8 cellular contexts compared by ENCODE assay signal in the genomic region with DNA sequence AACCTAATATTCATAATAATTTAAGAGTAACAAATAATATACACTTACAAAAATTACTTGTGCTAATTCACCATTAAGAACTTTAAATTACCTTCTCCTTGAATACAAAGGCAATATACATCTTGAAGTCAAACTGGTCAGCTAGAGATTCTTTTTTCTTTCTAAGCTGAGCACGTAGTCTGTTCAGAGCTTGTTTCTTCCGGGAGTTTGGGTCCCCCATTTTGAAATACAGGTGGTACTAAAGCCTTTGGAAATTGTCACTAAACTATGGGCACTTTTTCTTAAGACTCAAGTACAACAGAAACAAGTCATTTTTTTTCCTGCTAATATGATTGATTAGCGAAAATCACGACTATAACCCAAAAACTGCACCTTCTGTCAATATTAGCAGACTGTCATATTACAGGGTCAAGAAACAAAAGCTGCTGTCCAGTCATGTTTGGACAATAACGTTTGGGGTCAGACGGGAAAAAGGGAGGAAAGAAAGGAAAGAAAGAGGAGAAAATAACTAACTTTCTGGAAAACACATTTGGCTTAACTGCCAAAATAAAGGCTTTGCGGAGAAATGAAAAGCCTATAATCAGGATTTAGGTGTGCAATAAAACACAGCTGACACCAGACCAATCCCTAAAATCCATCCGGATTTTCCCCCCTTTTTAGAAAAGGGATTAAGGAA. TPM values are rescaled to one million over a fixed set of nuclear protein-coding genes. Genes with fewer than 3 reads are reported as not detected.
DNase-seq lines count a peak whose midpoint lies in the region; ATAC-seq and TF ChIP-seq lines count a peak whose summit lies in the region.

No MANE protein-coding gene starts in this region.

- H3K4me3 Mint-ChIP-seq in IgD-negative memory B cell = peak overlapping the region; percentile 88 to 100 (median 98)
- peak overlapping the region; percentile 98 for H3K4me3 Mint-ChIP-seq in mesothelial cell of epicardium

- TF ChIP-seq CTCF in A673 (conservative IDR thresholded peaks at IDR 0.05; ENCODE audit: low read depth, low read length) (no peak), brain microvascular endothelial cell (IDR thresholded peaks at IDR 0.05; ENCODE audit: low read depth, low read length, missing control alignments) (no peak), mesothelial cell of epicardium (IDR thresholded peaks at IDR 0.05; ENCODE audit: unreplicated experiment) (no peak)

- H3K4me1 Mint-ChIP-seq in IgD-negative memory B cell (peaks cover 38 to 45% (median 44%) of the 10 kb centered on the region in 3 donors), mesothelial cell of epicardium (peaks cover 40% of the 10 kb centered on the region)

- peak overlapping the region; percentile 90 to 99 (median 96) for H3K27ac Mint-ChIP-seq in IgD-negative memory B cell
- H3K27ac Mint-ChIP-seq in mesothelial cell of epicardium = peak overlapping the region; percentile 100

- H3K27me3 Mint-ChIP-seq in IgD-negative memory B cell = no peaks in the 10 kb centered on the region
- no peaks in the 10 kb centered on the region for H3K27me3 Mint-ChIP-seq in mesothelial cell of epicardium (ENCODE audit: low read depth)

- no peak for DNase-seq in A673 (ENCODE audit: low spot score)
- DNase-seq in brain microvascular endothelial cell = no peak
- no peak for DNase-seq in mesothelial cell of epicardium (ENCODE audit: low spot score in 2 of 2, unreplicated experiment in 2 of 2)
- DNase-seq in GF-D8 (lab: John Stamatoyannopoulos, UW) = no peak
- no peak for DNase-seq in SIG-M5 treated with dmso at 0.1 percent for 504 hours (lab: John Stamatoyannopoulos, UW; ENCODE audit: unreplicated experiment)

- H3K27me3 ChIP-seq in A673 (replicated peaks; ENCODE audit: insufficient read depth, low read depth, low read length, poor library complexity) (no peaks in the 10 kb centered on the region), brain microvascular endothelial cell (replicated peaks) (no peaks in the 10 kb centered on the region)

- H3K4me3 ChIP-seq in A673 (ENCODE audit: low read depth, low read length, poor library complexity, severe bottlenecking) (peak overlapping the region; percentile 81), brain microvascular endothelial cell (ENCODE audit: low read depth, low read length) (peak overlapping the region; percentile 97)

- CTCF ChIA-PET in A673 (lab: Charles Lee) = no interaction called here

- H3K9me3 ChIP-seq in A673 (ENCODE audit: low read depth, low read length, poor library complexity, severe bottlenecking) = no peaks in the 10 kb centered on the region

- in situ Hi-C loops in brain microvascular endothelial cell (cut with HindIII; ENCODE audit: low pct_ligation_motif_present, low sequenced_read_pairs) = no loop called here

- no TSS peak for BruUV-seq in A673 (replicated peaks; lab: Mats Ljungman, UMichigan)

- H3K36me3 Mint-ChIP-seq in IgD-negative memory B cell (peaks cover 4% of the 10 kb centered on the region), mesothelial cell of epicardium (peaks cover 20% of the 10 kb centered on the region)

- ATAC-seq in GM21367 (IDR thresholded peaks at IDR 0.05; ENCODE audit: unreplicated experiment) (no peak), GM19467 (IDR thresholded peaks at IDR 0.05; ENCODE audit: unreplicated experiment) (no peak)

- POLR2A ChIA-PET in A673 (lab: Charles Lee; ENCODE audit: low non-redundant PET) = no interaction called here

- peaks cover 11% of the 10 kb centered on the region for H3K4me1 ChIP-seq in A673 (ENCODE audit: insufficient read depth, low read length, poor library complexity, severe bottlenecking)

- H3K9me3 Mint-ChIP-seq in IgD-negative memory B cell (no peaks in the 10 kb centered on the region), mesothelial cell of epicardium (no peaks in the 10 kb centered on the region)

- intact Hi-C loops in A673 (cut with micrococcal nuclease; ENCODE audit: unreplicated experiment) = loop anchor here (2.0 kb wide), 1 partner anchor 352 kb away; no protein-coding TSS in a partner anchor

- H3K27ac ChIP-seq in A673 (ENCODE audit: low read depth, low read length, poor library complexity, severe bottlenecking) = peak overlapping the region; percentile 49
- peak overlapping the region; percentile 99 for H3K27ac ChIP-seq in brain microvascular endothelial cell

- peaks cover 35% of the 10 kb centered on the region for H3K36me3 ChIP-seq in A673 (ENCODE audit: insufficient read depth, low read length, poor library complexity, severe bottlenecking)
- peaks cover 31% of the 10 kb centered on the region for H3K36me3 ChIP-seq in brain microvascular endothelial cell (replicated peaks)

RNA-seq across cellular contexts. Expression of gene C6orf62, which starts 0.4 kb away (rescaled TPM):
- total RNA-seq in A673 (2021) (91.7 and 107 TPM in 2 replicates), mesothelial cell of epicardium (60.5 to 61.9 TPM (median 61.0 TPM) in 3 replicates)
- polyA plus RNA-seq in IgD-negative memory B cell = 102 TPM

RNA-seq across cellular contexts. Expression of gene ACOT13, which starts 51.7 kb away (rescaled TPM):
- total RNA-seq in A673 (2021) (31.2 and 40.8 TPM in 2 replicates), mesothelial cell of epicardium (18.7 to 19.8 TPM (median 19.1 TPM) in 3 replicates)
- 15.0 TPM for polyA plus RNA-seq in IgD-negative memory B cell

RNA-seq across cellular contexts. Expression of gene TDP2, which starts 51.9 kb away (rescaled TPM):
- total RNA-seq in A673 (2021) (31.4 and 34.9 TPM in 2 replicates), mesothelial cell of epicardium (24.8 to 26.7 TPM (median 25.2 TPM) in 3 replicates)
- polyA plus RNA-seq in IgD-negative memory B cell = 38.3 TPM

RNA-seq across cellular contexts. Expression of gene GMNN, which starts 56.1 kb away (rescaled TPM):
- total RNA-seq in A673 (2021) = 100 and 111 TPM in 2 replicates
- polyA plus RNA-seq in IgD-negative memory B cell = 7.7 TPM
- 21.3 to 25.1 TPM (median 23.4 TPM) in 3 replicates for total RNA-seq in mesothelial cell of epicardium
